In the genomic region with DNA sequence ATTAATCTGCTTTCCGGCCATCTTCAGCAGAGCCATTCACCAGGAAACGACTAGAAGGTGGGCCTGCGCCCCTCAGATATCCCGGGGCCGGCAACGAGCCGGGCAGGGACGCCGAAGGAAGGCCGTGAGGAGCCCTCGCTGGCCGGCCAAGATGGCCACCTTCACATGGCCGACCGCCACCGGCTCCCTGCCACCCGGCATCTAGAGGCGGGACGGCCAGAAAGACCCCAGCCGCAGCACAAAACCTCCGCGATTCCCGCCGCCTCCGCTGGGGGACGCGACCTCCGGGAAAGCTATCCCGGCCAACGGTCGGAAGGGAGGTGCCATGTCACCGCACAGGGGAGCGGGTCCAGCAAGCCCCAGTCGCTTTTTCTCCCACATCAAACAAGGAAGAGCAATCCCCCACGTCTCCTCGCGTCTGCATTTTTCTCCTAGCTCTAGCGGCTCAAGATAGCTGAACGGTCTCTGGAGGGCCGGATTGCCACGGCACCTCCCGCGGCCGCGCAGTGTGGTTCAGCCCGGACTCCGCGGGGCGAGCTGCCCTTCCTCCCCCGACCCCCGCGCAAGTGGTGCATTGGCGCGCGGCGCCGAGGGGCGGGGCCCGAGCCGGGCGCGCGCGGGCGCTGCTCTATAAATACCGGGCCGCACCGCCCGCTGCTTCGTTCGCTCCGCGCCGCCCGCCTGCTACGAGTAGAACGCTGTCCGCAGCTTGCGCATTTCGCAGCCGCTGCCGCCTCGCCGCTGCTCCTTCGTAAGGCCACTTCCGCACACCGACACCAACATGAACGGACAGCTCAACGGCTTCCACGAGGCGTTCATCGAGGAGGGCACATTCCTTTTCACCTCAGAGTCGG, we compare ENCODE assay signal across 1 cellular context.
A peak's percentile ranks its signal among the peaks of the same experiment; 100 is the strongest.
TF ChIP-seq lines count a peak whose summit lies in the region.

A gene (plus strand): TSS at position 662 of the 854 bp plus-strand sequence. CDS start 120 bp downstream, at position 782.

TF ChIP-seq in GM12878, 131 proteins besides CTCF, POLR2A, EP300 and RAD21 (continued from another document and continues in another):
- TF ChIP-seq SIX5 (IDR thresholded peaks at IDR 0.05; ENCODE audit: low read depth, low read length, severe bottlenecking) (peak; percentile 45), SUPT20H (IDR thresholded peaks at IDR 0.05; ENCODE audit: borderline replicate concordance, control insufficient read depth, low read depth, low read length) (no peak), TCF3 (IDR thresholded peaks at IDR 0.05; ENCODE audit: borderline replicate concordance, insufficient read depth, low read depth, low read length) (peak; percentile 95), SUZ12 (IDR thresholded peaks at IDR 0.05; ENCODE audit: unreplicated experiment) (no peak), FOXM1 (IDR thresholded peaks at IDR 0.05; ENCODE audit: low read depth, low read length) (peak; percentile 17; the same call in 1 of the 2 replicates), MYC (IDR thresholded peaks at IDR 0.05; ENCODE audit: insufficient read depth, insufficient read length, insufficient replicate concordance, low read length, severe bottlenecking) (peak; percentile 73), EGR1 (IDR thresholded peaks at IDR 0.05; ENCODE audit: borderline replicate concordance in 1 of 2, low read depth in 2 of 2, low read length in 2 of 2) (peak in 1 of 2 experiments; percentile 24; a peak in 1 of 3 replicates), ZZZ3 (IDR thresholded peaks at IDR 0.05; ENCODE audit: control insufficient read depth, insufficient read length, low read depth) (no peak), WRNIP1 (IDR thresholded peaks at IDR 0.05; ENCODE audit: borderline replicate concordance, low read depth, low read length) (no peak), MXI1 (IDR thresholded peaks at IDR 0.05; ENCODE audit: low read depth, low read length) (no peak; the same call in none of the 2 replicates), SMC3 (IDR thresholded peaks at IDR 0.05; ENCODE audit: borderline replicate concordance, low read length) (peak; percentile 12; the same call in 1 of the 2 replicates), HDAC6 (IDR thresholded peaks at IDR 0.05; ENCODE audit: unreplicated experiment) (peak; percentile 90), CREM (IDR thresholded peaks at IDR 0.05; ENCODE audit: low read depth) (0 out of 2 replicates have a peak, but pooled peaks have one; percentile 7), MYB (IDR thresholded peaks at IDR 0.05; ENCODE audit: borderline replicate concordance, low read depth, low read length) (peak; percentile 86), CHD4 (IDR thresholded peaks at IDR 0.05) (no peak), CHD1 (IDR thresholded peaks at IDR 0.05; ENCODE audit: low read depth, low read length) (peak; percentile 98), STAT3 (IDR thresholded peaks at IDR 0.05; ENCODE audit: low read depth, low read length) (no peak), RAD51 (IDR thresholded peaks at IDR 0.05) (no peak), ZSCAN29 (IDR thresholded peaks at IDR 0.05) (no peak; the same call in none of the 2 replicates), SIN3A (IDR thresholded peaks at IDR 0.05; ENCODE audit: low read depth, low read length) (peak; percentile 71), NFXL1 (IDR thresholded peaks at IDR 0.05; ENCODE audit: borderline replicate concordance) (0 out of 2 replicates have a peak, but pooled peaks have one; percentile 61), CHD2 (IDR thresholded peaks at IDR 0.05; ENCODE audit: borderline replicate concordance, low read depth, low read length) (peak; percentile 52; the same call in 1 of the 2 replicates), FOXK2 (IDR thresholded peaks at IDR 0.05) (peak; percentile 98), BACH1 (IDR thresholded peaks at IDR 0.05; ENCODE audit: borderline replicate concordance) (peak; percentile 96), DPF2 (IDR thresholded peaks at IDR 0.05) (peak; percentile 79), MEF2A (IDR thresholded peaks at IDR 0.05; ENCODE audit: insufficient read depth, low read depth, low read length) (0 out of 2 replicates have a peak, but pooled peaks have one; percentile 11), GATAD2B (conservative IDR thresholded peaks at IDR 0.05; ENCODE audit: low read depth) (peak; percentile 69; the same call in 1 of the 2 replicates), IRF4 (IDR thresholded peaks at IDR 0.05; ENCODE audit: low read depth, low read length) (0 out of 2 replicates have a peak, but pooled peaks have one; percentile 30)
- TF ChIP-seq, protein P1, sequence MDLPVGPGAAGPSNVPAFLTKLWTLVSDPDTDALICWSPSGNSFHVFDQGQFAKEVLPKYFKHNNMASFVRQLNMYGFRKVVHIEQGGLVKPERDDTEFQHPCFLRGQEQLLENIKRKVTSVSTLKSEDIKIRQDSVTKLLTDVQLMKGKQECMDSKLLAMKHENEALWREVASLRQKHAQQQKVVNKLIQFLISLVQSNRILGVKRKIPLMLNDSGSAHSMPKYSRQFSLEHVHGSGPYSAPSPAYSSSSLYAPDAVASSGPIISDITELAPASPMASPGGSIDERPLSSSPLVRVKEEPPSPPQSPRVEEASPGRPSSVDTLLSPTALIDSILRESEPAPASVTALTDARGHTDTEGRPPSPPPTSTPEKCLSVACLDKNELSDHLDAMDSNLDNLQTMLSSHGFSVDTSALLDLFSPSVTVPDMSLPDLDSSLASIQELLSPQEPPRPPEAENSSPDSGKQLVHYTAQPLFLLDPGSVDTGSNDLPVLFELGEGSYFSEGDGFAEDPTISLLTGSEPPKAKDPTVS (IDR thresholded peaks at IDR 0.05; ENCODE audit: low read depth, low read length), result 0 out of 2 replicates have a peak, but pooled peaks have one; percentile 59
- TF ChIP-seq, protein P2, sequence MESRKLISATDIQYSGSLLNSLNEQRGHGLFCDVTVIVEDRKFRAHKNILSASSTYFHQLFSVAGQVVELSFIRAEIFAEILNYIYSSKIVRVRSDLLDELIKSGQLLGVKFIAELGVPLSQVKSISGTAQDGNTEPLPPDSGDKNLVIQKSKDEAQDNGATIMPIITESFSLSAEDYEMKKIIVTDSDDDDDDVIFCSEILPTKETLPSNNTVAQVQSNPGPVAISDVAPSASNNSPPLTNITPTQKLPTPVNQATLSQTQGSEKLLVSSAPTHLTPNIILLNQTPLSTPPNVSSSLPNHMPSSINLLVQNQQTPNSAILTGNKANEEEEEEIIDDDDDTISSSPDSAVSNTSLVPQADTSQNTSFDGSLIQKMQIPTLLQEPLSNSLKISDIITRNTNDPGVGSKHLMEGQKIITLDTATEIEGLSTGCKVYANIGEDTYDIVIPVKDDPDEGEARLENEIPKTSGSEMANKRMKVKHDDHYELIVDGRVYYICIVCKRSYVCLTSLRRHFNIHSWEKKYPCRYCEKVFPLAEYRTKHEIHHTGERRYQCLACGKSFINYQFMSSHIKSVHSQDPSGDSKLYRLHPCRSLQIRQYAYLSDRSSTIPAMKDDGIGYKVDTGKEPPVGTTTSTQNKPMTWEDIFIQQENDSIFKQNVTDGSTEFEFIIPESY (IDR thresholded peaks at IDR 0.05), result no peak
- TF ChIP-seq, protein P3, sequence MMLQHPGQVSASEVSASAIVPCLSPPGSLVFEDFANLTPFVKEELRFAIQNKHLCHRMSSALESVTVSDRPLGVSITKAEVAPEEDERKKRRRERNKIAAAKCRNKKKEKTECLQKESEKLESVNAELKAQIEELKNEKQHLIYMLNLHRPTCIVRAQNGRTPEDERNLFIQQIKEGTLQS (IDR thresholded peaks at IDR 0.05; ENCODE audit: borderline replicate concordance, extremely low read depth, low read depth, low read length), result no peak
- TF ChIP-seq, protein P4, sequence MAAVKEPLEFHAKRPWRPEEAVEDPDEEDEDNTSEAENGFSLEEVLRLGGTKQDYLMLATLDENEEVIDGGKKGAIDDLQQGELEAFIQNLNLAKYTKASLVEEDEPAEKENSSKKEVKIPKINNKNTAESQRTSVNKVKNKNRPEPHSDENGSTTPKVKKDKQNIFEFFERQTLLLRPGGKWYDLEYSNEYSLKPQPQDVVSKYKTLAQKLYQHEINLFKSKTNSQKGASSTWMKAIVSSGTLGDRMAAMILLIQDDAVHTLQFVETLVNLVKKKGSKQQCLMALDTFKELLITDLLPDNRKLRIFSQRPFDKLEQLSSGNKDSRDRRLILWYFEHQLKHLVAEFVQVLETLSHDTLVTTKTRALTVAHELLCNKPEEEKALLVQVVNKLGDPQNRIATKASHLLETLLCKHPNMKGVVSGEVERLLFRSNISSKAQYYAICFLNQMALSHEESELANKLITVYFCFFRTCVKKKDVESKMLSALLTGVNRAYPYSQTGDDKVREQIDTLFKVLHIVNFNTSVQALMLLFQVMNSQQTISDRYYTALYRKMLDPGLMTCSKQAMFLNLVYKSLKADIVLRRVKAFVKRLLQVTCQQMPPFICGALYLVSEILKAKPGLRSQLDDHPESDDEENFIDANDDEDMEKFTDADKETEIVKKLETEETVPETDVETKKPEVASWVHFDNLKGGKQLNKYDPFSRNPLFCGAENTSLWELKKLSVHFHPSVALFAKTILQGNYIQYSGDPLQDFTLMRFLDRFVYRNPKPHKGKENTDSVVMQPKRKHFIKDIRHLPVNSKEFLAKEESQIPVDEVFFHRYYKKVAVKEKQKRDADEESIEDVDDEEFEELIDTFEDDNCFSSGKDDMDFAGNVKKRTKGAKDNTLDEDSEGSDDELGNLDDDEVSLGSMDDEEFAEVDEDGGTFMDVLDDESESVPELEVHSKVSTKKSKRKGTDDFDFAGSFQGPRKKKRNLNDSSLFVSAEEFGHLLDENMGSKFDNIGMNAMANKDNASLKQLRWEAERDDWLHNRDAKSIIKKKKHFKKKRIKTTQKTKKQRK (IDR thresholded peaks at IDR 0.05; ENCODE audit: low read depth, low read length), result no peak
- TF ChIP-seq, protein P5, sequence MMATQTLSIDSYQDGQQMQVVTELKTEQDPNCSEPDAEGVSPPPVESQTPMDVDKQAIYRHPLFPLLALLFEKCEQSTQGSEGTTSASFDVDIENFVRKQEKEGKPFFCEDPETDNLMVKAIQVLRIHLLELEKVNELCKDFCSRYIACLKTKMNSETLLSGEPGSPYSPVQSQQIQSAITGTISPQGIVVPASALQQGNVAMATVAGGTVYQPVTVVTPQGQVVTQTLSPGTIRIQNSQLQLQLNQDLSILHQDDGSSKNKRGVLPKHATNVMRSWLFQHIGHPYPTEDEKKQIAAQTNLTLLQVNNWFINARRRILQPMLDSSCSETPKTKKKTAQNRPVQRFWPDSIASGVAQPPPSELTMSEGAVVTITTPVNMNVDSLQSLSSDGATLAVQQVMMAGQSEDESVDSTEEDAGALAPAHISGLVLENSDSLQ (IDR thresholded peaks at IDR 0.05), result 0 out of 2 replicates have a peak, but pooled peaks have one; percentile 10
- TF ChIP-seq, protein P6, sequence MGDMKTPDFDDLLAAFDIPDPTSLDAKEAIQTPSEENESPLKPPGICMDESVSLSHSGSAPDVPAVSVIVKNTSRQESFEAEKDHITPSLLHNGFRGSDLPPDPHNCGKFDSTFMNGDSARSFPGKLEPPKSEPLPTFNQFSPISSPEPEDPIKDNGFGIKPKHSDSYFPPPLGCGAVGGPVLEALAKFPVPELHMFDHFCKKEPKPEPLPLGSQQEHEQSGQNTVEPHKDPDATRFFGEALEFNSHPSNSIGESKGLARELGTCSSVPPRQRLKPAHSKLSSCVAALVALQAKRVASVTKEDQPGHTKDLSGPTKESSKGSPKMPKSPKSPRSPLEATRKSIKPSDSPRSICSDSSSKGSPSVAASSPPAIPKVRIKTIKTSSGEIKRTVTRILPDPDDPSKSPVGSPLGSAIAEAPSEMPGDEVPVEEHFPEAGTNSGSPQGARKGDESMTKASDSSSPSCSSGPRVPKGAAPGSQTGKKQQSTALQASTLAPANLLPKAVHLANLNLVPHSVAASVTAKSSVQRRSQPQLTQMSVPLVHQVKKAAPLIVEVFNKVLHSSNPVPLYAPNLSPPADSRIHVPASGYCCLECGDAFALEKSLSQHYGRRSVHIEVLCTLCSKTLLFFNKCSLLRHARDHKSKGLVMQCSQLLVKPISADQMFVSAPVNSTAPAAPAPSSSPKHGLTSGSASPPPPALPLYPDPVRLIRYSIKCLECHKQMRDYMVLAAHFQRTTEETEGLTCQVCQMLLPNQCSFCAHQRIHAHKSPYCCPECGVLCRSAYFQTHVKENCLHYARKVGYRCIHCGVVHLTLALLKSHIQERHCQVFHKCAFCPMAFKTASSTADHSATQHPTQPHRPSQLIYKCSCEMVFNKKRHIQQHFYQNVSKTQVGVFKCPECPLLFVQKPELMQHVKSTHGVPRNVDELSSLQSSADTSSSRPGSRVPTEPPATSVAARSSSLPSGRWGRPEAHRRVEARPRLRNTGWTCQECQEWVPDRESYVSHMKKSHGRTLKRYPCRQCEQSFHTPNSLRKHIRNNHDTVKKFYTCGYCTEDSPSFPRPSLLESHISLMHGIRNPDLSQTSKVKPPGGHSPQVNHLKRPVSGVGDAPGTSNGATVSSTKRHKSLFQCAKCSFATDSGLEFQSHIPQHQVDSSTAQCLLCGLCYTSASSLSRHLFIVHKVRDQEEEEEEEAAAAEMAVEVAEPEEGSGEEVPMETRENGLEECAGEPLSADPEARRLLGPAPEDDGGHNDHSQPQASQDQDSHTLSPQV (IDR thresholded peaks at IDR 0.05), result 0 out of 2 replicates have a peak, but pooled peaks have one; percentile 6
- TF ChIP-seq, protein P7, sequence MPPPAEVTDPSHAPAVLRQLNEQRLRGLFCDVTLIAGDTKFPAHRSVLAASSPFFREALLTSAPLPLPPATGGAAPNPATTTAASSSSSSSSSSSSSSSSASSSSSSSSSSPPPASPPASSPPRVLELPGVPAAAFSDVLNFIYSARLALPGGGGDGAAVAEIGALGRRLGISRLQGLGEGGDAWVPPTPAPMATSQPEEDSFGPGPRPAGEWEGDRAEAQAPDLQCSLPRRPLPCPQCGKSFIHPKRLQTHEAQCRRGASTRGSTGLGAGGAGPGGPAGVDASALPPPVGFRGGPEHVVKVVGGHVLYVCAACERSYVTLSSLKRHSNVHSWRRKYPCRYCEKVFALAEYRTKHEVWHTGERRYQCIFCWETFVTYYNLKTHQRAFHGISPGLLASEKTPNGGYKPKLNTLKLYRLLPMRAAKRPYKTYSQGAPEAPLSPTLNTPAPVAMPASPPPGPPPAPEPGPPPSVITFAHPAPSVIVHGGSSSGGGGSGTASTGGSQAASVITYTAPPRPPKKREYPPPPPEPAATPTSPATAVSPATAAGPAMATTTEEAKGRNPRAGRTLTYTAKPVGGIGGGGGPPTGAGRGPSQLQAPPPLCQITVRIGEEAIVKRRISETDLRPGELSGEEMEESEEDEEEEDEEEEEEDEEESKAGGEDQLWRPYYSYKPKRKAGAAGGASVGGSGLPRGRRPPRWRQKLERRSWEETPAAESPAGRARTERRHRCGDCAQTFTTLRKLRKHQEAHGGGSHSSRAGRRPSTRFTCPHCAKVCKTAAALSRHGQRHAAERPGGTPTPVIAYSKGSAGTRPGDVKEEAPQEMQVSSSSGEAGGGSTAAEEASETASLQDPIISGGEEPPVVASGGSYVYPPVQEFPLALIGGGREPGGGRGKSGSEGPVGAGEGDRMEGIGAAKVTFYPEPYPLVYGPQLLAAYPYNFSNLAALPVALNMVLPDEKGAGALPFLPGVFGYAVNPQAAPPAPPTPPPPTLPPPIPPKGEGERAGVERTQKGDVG (CRISPR knock-in tag; IDR thresholded peaks at IDR 0.05), result no peak
- TF ChIP-seq, protein P8, sequence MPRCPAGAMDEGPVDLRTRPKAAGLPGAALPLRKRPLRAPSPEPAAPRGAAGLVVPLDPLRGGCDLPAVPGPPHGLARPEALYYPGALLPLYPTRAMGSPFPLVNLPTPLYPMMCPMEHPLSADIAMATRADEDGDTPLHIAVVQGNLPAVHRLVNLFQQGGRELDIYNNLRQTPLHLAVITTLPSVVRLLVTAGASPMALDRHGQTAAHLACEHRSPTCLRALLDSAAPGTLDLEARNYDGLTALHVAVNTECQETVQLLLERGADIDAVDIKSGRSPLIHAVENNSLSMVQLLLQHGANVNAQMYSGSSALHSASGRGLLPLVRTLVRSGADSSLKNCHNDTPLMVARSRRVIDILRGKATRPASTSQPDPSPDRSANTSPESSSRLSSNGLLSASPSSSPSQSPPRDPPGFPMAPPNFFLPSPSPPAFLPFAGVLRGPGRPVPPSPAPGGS (IDR thresholded peaks at IDR 0.05; ENCODE audit: borderline replicate concordance, insufficient read depth, low read depth, low read length, poor library complexity, severe bottlenecking), result peak; percentile 61
